18 cellular contexts compared by ENCODE assay signal in genomic region chr1:24933468-24933867, GRCh38. TPM values are rescaled to one million over a fixed set of nuclear protein-coding genes. Genes with fewer than 3 reads are reported as not detected.
A peak's percentile ranks its signal among the peaks of the same experiment; 100 is the strongest.
DNase-seq lines count a peak whose midpoint lies in the region; ATAC-seq and TF ChIP-seq lines count a peak whose summit lies in the region.
"Had no signal": no experiment of that assay in that cellular context is flagged by ENCODE, and none has a peak within 500 bp of the region (broad histone marks: within the 10 kb centered on the region; RNA-seq: fewer than 3 reads in every experiment).

No MANE protein-coding gene starts in this region.

- H3K27ac ChIP-seq in GM23338 (ENCODE audit: low read depth) (no peak overlapping the region), sigmoid colon (no peak overlapping the region)
- H3K27ac ChIP-seq: heart right ventricle, spleen had no signal

- no peak for ATAC-seq in activated T-cell treated with anti-CD3 and anti-CD28 coated beads, Interleukin-2, amount 50 U/mL, for 4 hours
- no peak for ATAC-seq in GM23338
- no peak for ATAC-seq in activated naive CD8-positive, alpha-beta T cell treated with anti-CD3 and anti-CD28 coated beads, Interleukin-2, amount 50 U/mL, for 24 hours
- no peak for ATAC-seq in T-cell (replicated peaks in 1 of 4)
- ATAC-seq: heart right ventricle had no signal

- TF ChIP-seq EP300 in sigmoid colon (IDR thresholded peaks at IDR 0.05) = no peak

- no peaks in the 10 kb centered on the region for H4K20me1 ChIP-seq in GM23338 (replicated peaks; ENCODE audit: insufficient read depth)

- no peak overlapping the region for H2AFZ ChIP-seq in GM23338

- H3K36me3 ChIP-seq in GM23338 (ENCODE audit: insufficient read depth) = no peaks in the 10 kb centered on the region
- no peaks in the 10 kb centered on the region for H3K36me3 ChIP-seq in sigmoid colon
- H3K36me3 ChIP-seq: heart right ventricle, MG63, spleen had no signal

- peak overlapping the region; percentile 60 for H3K4me3 Mint-ChIP-seq in activated T-cell treated with anti-CD3 and anti-CD28 coated beads, Interleukin-2, amount 50 U/mL, for 24 hours
- H3K4me3 Mint-ChIP-seq in activated T-cell treated with anti-CD3 and anti-CD28 coated beads, Interleukin-2, amount 50 U/mL, for 4 hours = no peak overlapping the region
- H3K4me3 Mint-ChIP-seq in GM23338 (no peak overlapping the region; the same call in 2 of the 3 replicates), T-cell (peak overlapping the region in 1 of 3 donors; percentile 42)
- H3K4me3 Mint-ChIP-seq in activated naive CD8-positive, alpha-beta T cell treated with anti-CD3 and anti-CD28 coated beads, Interleukin-2, amount 50 U/mL, for 24 hours = peak overlapping the region; percentile 73

- H3K4me1 ChIP-seq in GM23338 (ENCODE audit: insufficient read depth) = peaks cover 49% of the 10 kb centered on the region
- peaks cover 0 to 40% (median 37%) of the 10 kb centered on the region in 4 donors for H3K4me1 ChIP-seq in sigmoid colon

- no peaks in the 10 kb centered on the region for H3K9me3 ChIP-seq in sigmoid colon
- H3K9me3 ChIP-seq: heart right ventricle, MG63, spleen had no signal

- H3K9me2 ChIP-seq in GM23338 (ENCODE audit: insufficient read depth) = no peaks in the 10 kb centered on the region

- POLR2A ChIA-PET in T-cell (lab: Charles Lee) = no interaction called here

- no peaks in the 10 kb centered on the region for H3K79me2 ChIP-seq in GM23338 (replicated peaks; ENCODE audit: insufficient read depth)

- no peak for DNase-seq in activated T-cell treated with anti-CD3 and anti-CD28 coated beads, Interleukin-2, amount 50 U/mL, for 24 hours
- no peak for DNase-seq in activated T-cell treated with anti-CD3 and anti-CD28 coated beads, Interleukin-2, amount 50 U/mL, for 4 hours
- DNase-seq in GM23338 (ENCODE audit: low spot score) = peak; percentile 50
- no peak for DNase-seq in activated naive CD8-positive, alpha-beta T cell treated with anti-CD3 and anti-CD28 coated beads, Interleukin-2, amount 50 U/mL, for 24 hours
- DNase-seq in sigmoid colon = peak; percentile 57
- no peak for DNase-seq in NCI-H2227 treated with DMSO at 0.1 percent for 48 hours (lab: John Stamatoyannopoulos, UW)
- DNase-seq in NOMO-1 treated with DMSO at 0.1 percent for 48 hours (lab: John Stamatoyannopoulos, UW; ENCODE audit: unreplicated experiment) = no peak
- DNase-seq in T-cell = no peak
- DNase-seq: amniotic stem cell, GDM1, heart right ventricle, MG63, NCI-H1436 treated with DMSO at 0.1 percent for 48 hours, NCI-H526, nucleus accumbens, spleen had no signal

- intact Hi-C loops in sigmoid colon (cut with DNase I) = loop anchor here (5.0 to 10.0 kb wide), 4 partner anchors 89 to 271 kb away; no protein-coding TSS in a partner anchor

- TF ChIP-seq POLR2A in sigmoid colon (IDR thresholded peaks at IDR 0.05) = no peak

- CTCF ChIA-PET in T-cell (lab: Charles Lee) = interaction anchor here in 1 of 2 donors (1.8 kb wide), 2 partner anchors 18 to 104 kb away, joined by 7 to 13 read pairs; no protein-coding TSS in a partner anchor

- peaks cover 76% of the 10 kb centered on the region for H3K4me1 Mint-ChIP-seq in activated T-cell treated with anti-CD3 and anti-CD28 coated beads, Interleukin-2, amount 50 U/mL, for 24 hours (ENCODE audit: low read depth)
- H3K4me1 Mint-ChIP-seq in activated T-cell treated with anti-CD3 and anti-CD28 coated beads, Interleukin-2, amount 50 U/mL, for 4 hours (ENCODE audit: low read depth) = peaks cover 39% of the 10 kb centered on the region
- H3K4me1 Mint-ChIP-seq in GM23338 (peaks cover 47% of the 10 kb centered on the region), T-cell (peaks cover 27 to 45% (median 42%) of the 10 kb centered on the region in 3 donors)
- H3K4me1 Mint-ChIP-seq in activated naive CD8-positive, alpha-beta T cell treated with anti-CD3 and anti-CD28 coated beads, Interleukin-2, amount 50 U/mL, for 24 hours = peaks cover 80% of the 10 kb centered on the region

- H3K27me3 ChIP-seq in GM23338 (ENCODE audit: insufficient read depth) = peaks cover 77% of the 10 kb centered on the region
- H3K27me3 ChIP-seq in sigmoid colon = peaks cover 45 to 73% (median 62%) of the 10 kb centered on the region in 3 donors
- H3K27me3 ChIP-seq: MG63 had no signal

- peak overlapping the region; percentile 90 for H3K27ac Mint-ChIP-seq in activated T-cell treated with anti-CD3 and anti-CD28 coated beads, Interleukin-2, amount 50 U/mL, for 24 hours
- H3K27ac Mint-ChIP-seq in GM23338 (no peak overlapping the region), T-cell (no peak overlapping the region)
- peak overlapping the region; percentile 89 for H3K27ac Mint-ChIP-seq in activated naive CD8-positive, alpha-beta T cell treated with anti-CD3 and anti-CD28 coated beads, Interleukin-2, amount 50 U/mL, for 24 hours

- H3K36me3 Mint-ChIP-seq in activated T-cell treated with anti-CD3 and anti-CD28 coated beads, Interleukin-2, amount 50 U/mL, for 24 hours (ENCODE audit: low read depth) = peaks cover 86% of the 10 kb centered on the region
- H3K36me3 Mint-ChIP-seq in activated T-cell treated with anti-CD3 and anti-CD28 coated beads, Interleukin-2, amount 50 U/mL, for 4 hours (ENCODE audit: insufficient read depth) = peaks cover 8% of the 10 kb centered on the region
- H3K36me3 Mint-ChIP-seq in GM23338 (ENCODE audit: low read depth) (no peaks in the 10 kb centered on the region), T-cell (peaks cover under 1% of the 10 kb centered on the region)
- peaks cover 57% of the 10 kb centered on the region for H3K36me3 Mint-ChIP-seq in activated naive CD8-positive, alpha-beta T cell treated with anti-CD3 and anti-CD28 coated beads, Interleukin-2, amount 50 U/mL, for 24 hours (ENCODE audit: low read depth)

- peak overlapping the region; percentile 48; the same call in 1 of the 2 replicates for H3K4me3 ChIP-seq in GM23338
- no peak overlapping the region for H3K4me3 ChIP-seq in sigmoid colon
- H3K4me3 ChIP-seq: heart right ventricle, MG63, spleen had no signal

- peak overlapping the region; percentile 84 for H3K4me2 ChIP-seq in GM23338

- 84 to 86% methylated on average over 12 of the region's 12 CpGs for WGBS in sigmoid colon, 2 donors

- H3K27me3 Mint-ChIP-seq in activated T-cell treated with anti-CD3 and anti-CD28 coated beads, Interleukin-2, amount 50 U/mL, for 24 hours = no peaks in the 10 kb centered on the region
- H3K27me3 Mint-ChIP-seq in activated T-cell treated with anti-CD3 and anti-CD28 coated beads, Interleukin-2, amount 50 U/mL, for 4 hours (ENCODE audit: low read depth) = no peaks in the 10 kb centered on the region
- H3K27me3 Mint-ChIP-seq in GM23338 (ENCODE audit: insufficient read depth, low read depth, poor library complexity) = peaks cover 70% of the 10 kb centered on the region
- no peaks in the 10 kb centered on the region for H3K27me3 Mint-ChIP-seq in activated naive CD8-positive, alpha-beta T cell treated with anti-CD3 and anti-CD28 coated beads, Interleukin-2, amount 50 U/mL, for 24 hours
- H3K27me3 Mint-ChIP-seq in T-cell = no peaks in the 10 kb centered on the region
- H3K27me3 Mint-ChIP-seq: CD4-positive, alpha-beta memory T cell had no signal

- peaks cover 6% of the 10 kb centered on the region; the same call in 1 of the 2 replicates for H3F3A ChIP-seq in GM23338 (replicated peaks; ENCODE audit: low read depth)

- TF ChIP-seq CTCF in GM23338 (conservative IDR thresholded peaks at IDR 0.05; ENCODE audit: low read depth in 2 of 2) (peak; percentile 17 to 50; a peak in 3 of 4 replicates), sigmoid colon (IDR thresholded peaks at IDR 0.05) (no peak)

- H3K9me3 Mint-ChIP-seq in activated T-cell treated with anti-CD3 and anti-CD28 coated beads, Interleukin-2, amount 50 U/mL, for 24 hours = no peaks in the 10 kb centered on the region
- no peaks in the 10 kb centered on the region for H3K9me3 Mint-ChIP-seq in activated T-cell treated with anti-CD3 and anti-CD28 coated beads, Interleukin-2, amount 50 U/mL, for 4 hours
- peaks cover 7% of the 10 kb centered on the region; the same call in 1 of the 3 replicates for H3K9me3 Mint-ChIP-seq in GM23338
- H3K9me3 Mint-ChIP-seq in activated naive CD8-positive, alpha-beta T cell treated with anti-CD3 and anti-CD28 coated beads, Interleukin-2, amount 50 U/mL, for 24 hours = no peaks in the 10 kb centered on the region
- no peaks in the 10 kb centered on the region for H3K9me3 Mint-ChIP-seq in T-cell

TF ChIP-seq in GM23338, 12 proteins besides CTCF, POLR2A, EP300 and RAD21 (continues in another document):
- no peak for TF ChIP-seq POLR2AphosphoS5 (IDR thresholded peaks at IDR 0.05; ENCODE audit: low read depth)
- no peak for TF ChIP-seq STAT1 (IDR thresholded peaks at IDR 0.05; ENCODE audit: unreplicated experiment)

RNA-seq across cellular contexts. Expression of gene RUNX3, which starts 3.4 kb away (rescaled TPM):
- total RNA-seq in activated T-cell treated with anti-CD3 and anti-CD28 coated beads, Interleukin-2, amount 50 U/mL, for 4 hours = 100 to 1,000 TPM; 236 to 264 (median 258) TPM
- 0.12 and 0.73 TPM in 2 replicates for total RNA-seq in GM23338 (2014; rRNA removed; shearing (Covaris generic))
- polyA plus RNA-seq in GM23338 (2016; fragmentation: Nextera tagmentation; extraction: Ambion mirVana) (0.23 and 0.26 TPM in 2 replicates), sigmoid colon (10 to 100 TPM in 1 of 3 donors, 1 to 10 TPM in 2; 1.2 to 18.0 (median 3.7) TPM)
- total RNA-seq in sigmoid colon (1 to 10 TPM in 1 of 4 donors, under 1 TPM in 2, not detected in 1; 0.36 to 1.2 (median 0.49) TPM), T-cell (100 to 1,000 TPM; 140 to 220 (median 145) TPM)
- total RNA-seq: dermis microvascular lymphatic vessel endothelial cell had no signal

Comparison
In these comparisons a context has a peak if more than half of its experiments do, and no peak if none do; other contexts are left out.
1. H3K4me3 Mint-ChIP-seq: peak in activated T-cell treated with anti-CD3 and anti-CD28 coated beads, Interleukin-2, amount 50 U/mL, for 24 hours (single experiment) and activated naive CD8-positive, alpha-beta T cell treated with anti-CD3 and anti-CD28 coated beads, Interleukin-2, amount 50 U/mL, for 24 hours (single experiment); none in activated T-cell treated with anti-CD3 and anti-CD28 coated beads, Interleukin-2, amount 50 U/mL, for 4 hours (single experiment) and GM23338 (single experiment).
2. DNase-seq: peak in GM23338 (single experiment) and sigmoid colon (single experiment); none in activated T-cell treated with anti-CD3 and anti-CD28 coated beads, Interleukin-2, amount 50 U/mL, for 24 hours (single experiment), activated T-cell treated with anti-CD3 and anti-CD28 coated beads, Interleukin-2, amount 50 U/mL, for 4 hours (single experiment), activated naive CD8-positive, alpha-beta T cell treated with anti-CD3 and anti-CD28 coated beads, Interleukin-2, amount 50 U/mL, for 24 hours (single experiment), NCI-H2227 treated with DMSO at 0.1 percent for 48 hours (single experiment), NOMO-1 treated with DMSO at 0.1 percent for 48 hours (single experiment) and T-cell (0 of 34).
3. H3K27ac Mint-ChIP-seq: peak in activated T-cell treated with anti-CD3 and anti-CD28 coated beads, Interleukin-2, amount 50 U/mL, for 24 hours (single experiment) and activated naive CD8-positive, alpha-beta T cell treated with anti-CD3 and anti-CD28 coated beads, Interleukin-2, amount 50 U/mL, for 24 hours (single experiment); none in GM23338 (single experiment) and T-cell (0 of 2).
4. CTCF ChIP-seq: peak in GM23338 (2 of 2); none in sigmoid colon (0 of 4).
5. RNA of gene RUNX3, which starts 3.4 kb away (total RNA-seq): 236 to 264 TPM in activated T-cell treated with anti-CD3 and anti-CD28 coated beads, Interleukin-2, amount 50 U/mL, for 4 hours and 140 to 220 TPM in T-cell; 0.12 to 0.73 TPM in GM23338 and 0.36 to 1.2 TPM in sigmoid colon; every median in the first group is over 10 times any median in the second.